ENCODE assay signal across 21 cellular contexts in the genomic region with DNA sequence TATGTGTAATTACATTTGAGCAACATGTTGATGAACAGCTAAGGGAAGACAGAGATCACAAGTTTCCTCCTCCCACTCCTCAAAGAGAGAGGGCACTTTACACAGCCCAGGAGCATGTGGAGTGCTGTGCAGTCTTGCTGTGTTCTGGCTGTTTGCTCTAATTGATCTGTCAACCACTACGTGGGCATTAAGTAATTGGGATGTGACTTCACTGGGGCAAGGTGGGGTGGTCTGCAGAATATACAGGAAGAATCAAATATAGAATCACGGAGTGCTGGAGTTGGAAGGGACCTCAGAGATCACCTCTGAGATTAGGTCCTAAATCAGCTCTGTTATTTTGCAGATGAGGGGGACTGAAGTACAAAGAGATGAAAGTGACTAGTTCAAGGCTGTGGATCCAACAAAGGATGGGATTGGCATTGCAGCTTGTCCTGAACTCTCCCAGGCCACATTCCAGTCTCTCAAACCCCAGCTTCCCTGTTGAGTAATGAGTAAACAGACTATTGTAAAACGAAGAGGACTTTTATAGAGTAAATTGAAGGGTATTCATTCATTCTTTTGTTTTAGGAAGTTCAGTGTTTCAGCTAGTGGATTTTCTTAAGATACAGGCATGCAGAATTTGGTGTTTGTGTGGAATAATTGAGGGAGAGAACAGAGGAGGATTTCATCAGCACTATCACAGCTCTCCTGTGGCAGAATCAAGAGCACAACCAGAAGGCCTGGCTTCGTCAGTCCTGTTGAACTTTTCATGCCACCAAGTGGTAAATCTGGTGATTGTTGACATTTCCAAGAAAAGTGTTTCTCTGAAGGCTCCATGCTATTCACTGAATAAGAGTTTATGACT. TPM values are rescaled to one million over a fixed set of nuclear protein-coding genes. Genes with fewer than 3 reads are reported as not detected.
A peak's percentile ranks its signal among the peaks of the same experiment; 100 is the strongest.
DNase-seq lines count a peak whose midpoint lies in the region; ATAC-seq, FAIRE-seq and TF ChIP-seq lines count a peak whose summit lies in the region.
"Had no signal": no experiment of that assay in that cellular context is flagged by ENCODE, and none has a peak within 500 bp of the region (broad histone marks: within the 10 kb centered on the region; RNA-seq: fewer than 3 reads in every experiment).

No MANE protein-coding gene starts in this region.

- DNase-seq in D721Med (ENCODE audit: insufficient read length, low spot score) (no peak), LHCN-M2 (ENCODE audit: low read depth) (peak; percentile 5), choroid plexus epithelial cell (ENCODE audit: low read depth) (peak; percentile 40), mesothelial cell of epicardium (ENCODE audit: low spot score in 2 of 2, unreplicated experiment in 2 of 2) (no peak), NCI-H446 treated with DMSO at 0.1 percent for 48 hours (lab: John Stamatoyannopoulos, UW) (no peak)
- DNase-seq in activated T-helper 1 cell treated with anti-CD3 and anti-CD28 coated beads, Interleukin-12 subunit alpha, Interleukin-12 subunit beta, Interleukin-2, Interleukin-4 antibody, amounts not matched to agents 30 ng/mL and 10 ng/mL and 1 ng/mL, durations not matched to agents 14 hours and 24 hours and 36 hours (ENCODE audit: low spot score): no peak
- DNase-seq: activated CD8-positive, alpha-beta T cell treated with anti-CD3 and anti-CD28 coated beads, Interleukin-2, amount 10 ng/mL, durations not matched to agents 7 days and 5 days; activated naive CD4-positive, alpha-beta T cell treated with Interleukin-2 at 50 U/mL for 16 hours; DND-41; GOT3; heart right ventricle; mammary epithelial cell; NCI-H1436; NCI-H510A treated with DMSO at 0.1 percent for 48 hours; ovary; SHP77 had no signal

- H3K27me3 Mint-ChIP-seq in mesothelial cell of epicardium (ENCODE audit: low read depth): no peaks in the 10 kb centered on the region
- H3K27me3 Mint-ChIP-seq in activated T-helper 1 cell treated with anti-CD3 and anti-CD28 coated beads, Interleukin-12 subunit alpha, Interleukin-12 subunit beta, Interleukin-2, Interleukin-4 antibody, amounts not matched to agents 30 ng/mL and 10 ng/mL and 1 ng/mL, durations not matched to agents 14 hours and 24 hours and 36 hours (ENCODE audit: insufficient read depth): peaks cover 29% of the 10 kb centered on the region

- TF ChIP-seq CTCF in D721Med (IDR thresholded peaks at IDR 0.05; ENCODE audit: insufficient read depth, missing control alignments): no peak
- no peak for TF ChIP-seq CTCF in choroid plexus epithelial cell (conservative IDR thresholded peaks at IDR 0.05; ENCODE audit: low read depth, low read length)
- TF ChIP-seq CTCF in mesothelial cell of epicardium (IDR thresholded peaks at IDR 0.05; ENCODE audit: unreplicated experiment): no peak

- H3K9me3 Mint-ChIP-seq in mesothelial cell of epicardium: peaks cover 5% of the 10 kb centered on the region
- H3K9me3 Mint-ChIP-seq in activated T-helper 1 cell treated with anti-CD3 and anti-CD28 coated beads, Interleukin-12 subunit alpha, Interleukin-12 subunit beta, Interleukin-2, Interleukin-4 antibody, amounts not matched to agents 30 ng/mL and 10 ng/mL and 1 ng/mL, durations not matched to agents 14 hours and 24 hours and 36 hours: no peaks in the 10 kb centered on the region
- H3K9me3 Mint-ChIP-seq: central memory CD8-positive, alpha-beta T cell had no signal

- intact Hi-C loops in activated T-helper 1 cell treated with anti-CD3 and anti-CD28 coated beads, Interleukin-12 subunit alpha, Interleukin-12 subunit beta, Interleukin-2, Interleukin-4 antibody, amounts not matched to agents 30 ng/mL and 10 ng/mL and 1 ng/mL, durations not matched to agents 14 hours and 24 hours and 36 hours (cut with micrococcal nuclease): no loop called here

- H3K27ac Mint-ChIP-seq in mesothelial cell of epicardium: peak overlapping the region; percentile 58
- no peak overlapping the region for H3K27ac Mint-ChIP-seq in activated T-helper 1 cell treated with anti-CD3 and anti-CD28 coated beads, Interleukin-12 subunit alpha, Interleukin-12 subunit beta, Interleukin-2, Interleukin-4 antibody, amounts not matched to agents 30 ng/mL and 10 ng/mL and 1 ng/mL, durations not matched to agents 14 hours and 24 hours and 36 hours
- H3K27ac Mint-ChIP-seq: activated CD8-positive, alpha-beta T cell treated with anti-CD3 and anti-CD28 coated beads, Interleukin-2, amount 10 ng/mL, durations not matched to agents 7 days and 5 days had no signal

- no peaks in the 10 kb centered on the region for H3K36me3 Mint-ChIP-seq in mesothelial cell of epicardium
- H3K36me3 Mint-ChIP-seq in activated T-helper 1 cell treated with anti-CD3 and anti-CD28 coated beads, Interleukin-12 subunit alpha, Interleukin-12 subunit beta, Interleukin-2, Interleukin-4 antibody, amounts not matched to agents 30 ng/mL and 10 ng/mL and 1 ng/mL, durations not matched to agents 14 hours and 24 hours and 36 hours (ENCODE audit: low read depth): no peaks in the 10 kb centered on the region

- no peak overlapping the region for H3K4me3 Mint-ChIP-seq in mesothelial cell of epicardium
- H3K4me3 Mint-ChIP-seq in activated T-helper 1 cell treated with anti-CD3 and anti-CD28 coated beads, Interleukin-12 subunit alpha, Interleukin-12 subunit beta, Interleukin-2, Interleukin-4 antibody, amounts not matched to agents 30 ng/mL and 10 ng/mL and 1 ng/mL, durations not matched to agents 14 hours and 24 hours and 36 hours: no peak overlapping the region
- H3K4me3 Mint-ChIP-seq: activated CD8-positive, alpha-beta T cell treated with anti-CD3 and anti-CD28 coated beads, Interleukin-2, amount 10 ng/mL, durations not matched to agents 7 days and 5 days; central memory CD8-positive, alpha-beta T cell had no signal

- peaks cover 20% of the 10 kb centered on the region for H3K4me1 Mint-ChIP-seq in mesothelial cell of epicardium
- no peaks in the 10 kb centered on the region for H3K4me1 Mint-ChIP-seq in activated T-helper 1 cell treated with anti-CD3 and anti-CD28 coated beads, Interleukin-12 subunit alpha, Interleukin-12 subunit beta, Interleukin-2, Interleukin-4 antibody, amounts not matched to agents 30 ng/mL and 10 ng/mL and 1 ng/mL, durations not matched to agents 14 hours and 24 hours and 36 hours (ENCODE audit: low read depth)
- H3K4me1 Mint-ChIP-seq: central memory CD8-positive, alpha-beta T cell had no signal

- FAIRE-seq in D721Med (lab: Jason Lieb, UNC): peak; percentile 93
- FAIRE-seq: GM12891, urothelium cell line had no signal

- no peak overlapping the region for H3K4me3 ChIP-seq in choroid plexus epithelial cell (ENCODE audit: low read depth, low read length)
- H3K4me3 ChIP-seq: heart right ventricle, ovary had no signal

- ATAC-seq in GM18907 (IDR thresholded peaks at IDR 0.05; ENCODE audit: unreplicated experiment) (no peak), GM21528 (IDR thresholded peaks at IDR 0.05; ENCODE audit: low FRiP score, unreplicated experiment) (no peak)
- ATAC-seq: activated CD8-positive, alpha-beta T cell treated with anti-CD3 and anti-CD28 coated beads, Interleukin-2, amount 10 ng/mL, durations not matched to agents 7 days and 5 days; heart right ventricle had no signal

RNA-seq across cellular contexts. Expression of a gene that starts 22.4 kb away (rescaled TPM):
- 0.13 and 0.98 TPM in 2 replicates for total RNA-seq in LHCN-M2 (2014; rRNA removed)
- 0.22 TPM for polyA plus RNA-seq in LHCN-M2 (2012)
- 3.8 to 4.4 TPM (median 4.4 TPM) in 3 replicates for total RNA-seq in mesothelial cell of epicardium
- 0.10 TPM in 1 of 2 replicates, not detected in the other for total RNA-seq in activated T-helper 1 cell treated with anti-CD3 and anti-CD28 coated beads, Interleukin-12 subunit alpha, Interleukin-12 subunit beta, Interleukin-2, Interleukin-4 antibody, amounts not matched to agents 30 ng/mL and 10 ng/mL and 1 ng/mL, durations not matched to agents 14 hours and 24 hours and 36 hours
- total RNA-seq: activated CD8-positive, alpha-beta T cell treated with anti-CD3 and anti-CD28 coated beads, Interleukin-2, amount 10 ng/mL, durations not matched to agents 7 days and 5 days had no signal

Comparison
In these comparisons a context has a peak if more than half of its experiments do, and no peak if none do; other contexts are left out.
1. DNase-seq: peak in LHCN-M2 (single experiment) and choroid plexus epithelial cell (single experiment); none in D721Med (single experiment), mesothelial cell of epicardium (0 of 2), NCI-H446 treated with DMSO at 0.1 percent for 48 hours (single experiment) and activated T-helper 1 cell treated with anti-CD3 and anti-CD28 coated beads, Interleukin-12 subunit alpha, Interleukin-12 subunit beta, Interleukin-2, Interleukin-4 antibody, amounts not matched to agents 30 ng/mL and 10 ng/mL and 1 ng/mL, durations not matched to agents 14 hours and 24 hours and 36 hours (single experiment).